In genomic region chr6:124054034-124054433, GRCh38 we compare ENCODE assay signal across 32 cellular contexts.
DNase-seq lines count a peak whose midpoint lies in the region; ATAC-seq and TF ChIP-seq lines count a peak whose summit lies in the region.
"Had no signal": no experiment of that assay in that cellular context is flagged by ENCODE, and none has a peak within 500 bp of the region (broad histone marks: within the 10 kb centered on the region; RNA-seq: fewer than 3 reads in every experiment).

No MANE protein-coding gene starts in this region.

- no peak for ATAC-seq in activated T-cell treated with anti-CD3 and anti-CD28 coated beads, Interleukin-2, amount 50 U/mL, for 72 hours (replicated peaks in 1 of 2)
- ATAC-seq in HG02798 (IDR thresholded peaks at IDR 0.05; ENCODE audit: poor library complexity, unreplicated experiment) (peak; percentile 49), HG03469 (IDR thresholded peaks at IDR 0.05; ENCODE audit: unreplicated experiment) (no peak)
- ATAC-seq in stimulated activated naive B cell treated with anti-CD40 and anti-IgM and Interleukin-4, amounts not matched to agents 10 μg/mL and 1 μg/mL and 100 μg/mL, for 72 hours (replicated peaks), result peak; percentile 23 to 48
- ATAC-seq: effector memory CD8-positive, alpha-beta T cell; gastroesophageal sphincter; stimulated activated effector memory CD8-positive, alpha-beta T cell treated with anti-CD3 and anti-CD28 coated beads, Interleukin-12 subunit alpha, Interleukin-12 subunit beta, amount 100 ng/mL, for 72 hours had no signal

- no peaks in the 10 kb centered on the region for H3K9me3 ChIP-seq in MM.1S (replicated peaks; ENCODE audit: insufficient read depth, low read length)
- H3K9me3 ChIP-seq: adrenal gland, BLaER1, colonic mucosa, gastroesophageal sphincter, suprapubic skin had no signal

- H3K27me3 Mint-ChIP-seq in activated T-cell treated with anti-CD3 and anti-CD28 coated beads, Interleukin-2, amount 50 U/mL, for 72 hours (ENCODE audit: low read depth), result no peaks in the 10 kb centered on the region
- no peaks in the 10 kb centered on the region for H3K27me3 Mint-ChIP-seq in stimulated activated naive B cell treated with anti-CD40 and anti-IgM and Interleukin-4, amounts not matched to agents 10 μg/mL and 1 μg/mL and 100 μg/mL, for 72 hours
- H3K27me3 Mint-ChIP-seq: activated CD4-positive, alpha-beta T cell treated with anti-CD3 and anti-CD28 coated beads, Interleukin-2, amount 10 ng/mL, durations not matched to agents 7 days and 5 days; effector memory CD8-positive, alpha-beta T cell; progenitor cell of endocrine pancreas had no signal

- peak overlapping the region; percentile 4; the same call in 1 of the 2 replicates for H3K4me2 ChIP-seq in MM.1S (ENCODE audit: low read depth, low read length)
- H3K4me2 ChIP-seq: BLaER1 had no signal

- DNase-seq in activated T-cell treated with anti-CD3 and anti-CD28 coated beads, Interleukin-2, amount 50 U/mL, for 72 hours, result no peak
- DNase-seq in activated T-cell treated with anti-CD3 and anti-CD28 coated beads, Interleukin-2, amount 50 U/mL, for 1 hour, result no peak
- DNase-seq in MM.1S, result peak; percentile 47
- no peak for DNase-seq in stimulated activated naive B cell treated with anti-CD40 and anti-IgM and Interleukin-4, amounts not matched to agents 10 μg/mL and 1 μg/mL and 100 μg/mL, for 72 hours
- no peak for DNase-seq in NCI-H510A treated with DMSO at 0.1 percent for 48 hours (lab: John Stamatoyannopoulos, UW)
- no peak for DNase-seq in amniotic stem cell (lab: John Stamatoyannopoulos, UW)
- DNase-seq: activated CD4-positive, alpha-beta T cell treated with anti-CD3 and anti-CD28 coated beads, Interleukin-2, amount 10 ng/mL, durations not matched to agents 7 days and 5 days; activated CD8-positive, alpha-beta memory T cell treated with anti-CD3 and anti-CD28 coated beads, Interleukin-2, amount 50 U/mL, for 4 hours; activated gamma-delta T cell treated with Interleukin-2 at 50 U/mL for 16 hours; adrenal gland; colonic mucosa; COR-L47; DND-41; effector memory CD8-positive, alpha-beta T cell; HFFc6; hypothalamus; islet precursor cell; Karpas-422; NCI-H1048; NCI-H2029 treated with DMSO at 0.1 percent for 48 hours; NCI-H446; nephron progenitor cell; stimulated activated CD4-positive, alpha-beta T cell treated with anti-CD3 and anti-CD28 coated beads, Interleukin-1b, Interleukin-23, amount 100 ng/mL, for 48 hours had no signal

- no peaks in the 10 kb centered on the region for H3K36me3 Mint-ChIP-seq in activated T-cell treated with anti-CD3 and anti-CD28 coated beads, Interleukin-2, amount 50 U/mL, for 72 hours (ENCODE audit: insufficient read depth in 2 of 2)
- H3K36me3 Mint-ChIP-seq in stimulated activated naive B cell treated with anti-CD40 and anti-IgM and Interleukin-4, amounts not matched to agents 10 μg/mL and 1 μg/mL and 100 μg/mL, for 72 hours, result no peaks in the 10 kb centered on the region
- H3K36me3 Mint-ChIP-seq: stimulated activated effector memory CD8-positive, alpha-beta T cell treated with anti-CD3 and anti-CD28 coated beads, Interleukin-12 subunit alpha, Interleukin-12 subunit beta, amount 100 ng/mL, for 72 hours had no signal

- TF ChIP-seq CTCF in MM.1S (IDR thresholded peaks at IDR 0.05; ENCODE audit: low read length), result no peak

- no peaks in the 10 kb centered on the region for H4K20me1 ChIP-seq in MM.1S (ENCODE audit: insufficient read depth, low read length)
- H4K20me1 ChIP-seq: BLaER1 had no signal

- peaks cover 6% of the 10 kb centered on the region for H3K4me1 Mint-ChIP-seq in activated T-cell treated with anti-CD3 and anti-CD28 coated beads, Interleukin-2, amount 50 U/mL, for 72 hours (ENCODE audit: low read depth)
- no peaks in the 10 kb centered on the region for H3K4me1 Mint-ChIP-seq in stimulated activated naive B cell treated with anti-CD40 and anti-IgM and Interleukin-4, amounts not matched to agents 10 μg/mL and 1 μg/mL and 100 μg/mL, for 72 hours
- H3K4me1 Mint-ChIP-seq: activated CD4-positive, alpha-beta T cell treated with anti-CD3 and anti-CD28 coated beads, Interleukin-2, amount 10 ng/mL, durations not matched to agents 7 days and 5 days; stimulated activated effector memory CD8-positive, alpha-beta T cell treated with anti-CD3 and anti-CD28 coated beads, Interleukin-12 subunit alpha, Interleukin-12 subunit beta, amount 100 ng/mL, for 72 hours had no signal

- H3K4me1 ChIP-seq in MM.1S (ENCODE audit: low read length), result 0 out of 2 replicates have a peak, but pooled peaks cover 6% of the 10 kb centered on the region
- H3K4me1 ChIP-seq: adrenal gland, BLaER1, colonic mucosa, suprapubic skin had no signal

- no peaks in the 10 kb centered on the region for H3K79me2 ChIP-seq in MM.1S (ENCODE audit: low read length)

- no peaks in the 10 kb centered on the region for H3K27me3 ChIP-seq in MM.1S (replicated peaks; ENCODE audit: insufficient read depth, low read length)
- H3K27me3 ChIP-seq: adrenal gland, BLaER1, colonic mucosa, gastroesophageal sphincter, suprapubic skin had no signal

- no peaks in the 10 kb centered on the region for H3K9me2 ChIP-seq in MM.1S (replicated peaks; ENCODE audit: insufficient read depth, low read length)

- H3K4me3 ChIP-seq in MM.1S (ENCODE audit: low read length), result no peak overlapping the region
- H3K4me3 ChIP-seq: adrenal gland, BLaER1, colonic mucosa, gastroesophageal sphincter, SK-N-MC, suprapubic skin had no signal

- no peaks in the 10 kb centered on the region for H3K36me3 ChIP-seq in MM.1S (replicated peaks; ENCODE audit: insufficient read depth, low read length)
- H3K36me3 ChIP-seq: adrenal gland, BLaER1, colonic mucosa, gastroesophageal sphincter, suprapubic skin had no signal

- no peaks in the 10 kb centered on the region for H3F3A ChIP-seq in MM.1S (ENCODE audit: insufficient read depth, low read length)

- H3K9me3 Mint-ChIP-seq in activated T-cell treated with anti-CD3 and anti-CD28 coated beads, Interleukin-2, amount 50 U/mL, for 72 hours, result peaks cover 2 to 3% of the 10 kb centered on the region in 2 donors
- peaks cover 0 to 4% of the 10 kb centered on the region in 2 donors for H3K9me3 Mint-ChIP-seq in stimulated activated naive B cell treated with anti-CD40 and anti-IgM and Interleukin-4, amounts not matched to agents 10 μg/mL and 1 μg/mL and 100 μg/mL, for 72 hours
- H3K9me3 Mint-ChIP-seq: activated CD4-positive, alpha-beta T cell treated with anti-CD3 and anti-CD28 coated beads, Interleukin-2, amount 10 ng/mL, durations not matched to agents 7 days and 5 days; nephron progenitor cell had no signal

- no peak overlapping the region for H3K9ac ChIP-seq in MM.1S (ENCODE audit: low read length)
- H3K9ac ChIP-seq: BLaER1 had no signal

- H2AFZ ChIP-seq in MM.1S (ENCODE audit: low read length), result 0 out of 2 replicates have a peak overlapping the region, but pooled peaks have one; percentile 24

- no peak overlapping the region for H3K4me3 Mint-ChIP-seq in activated T-cell treated with anti-CD3 and anti-CD28 coated beads, Interleukin-2, amount 50 U/mL, for 72 hours
- no peak overlapping the region for H3K4me3 Mint-ChIP-seq in stimulated activated naive B cell treated with anti-CD40 and anti-IgM and Interleukin-4, amounts not matched to agents 10 μg/mL and 1 μg/mL and 100 μg/mL, for 72 hours
- H3K4me3 Mint-ChIP-seq: activated CD4-positive, alpha-beta T cell treated with anti-CD3 and anti-CD28 coated beads, Interleukin-2, amount 10 ng/mL, durations not matched to agents 7 days and 5 days; effector memory CD8-positive, alpha-beta T cell; HFFc6; nephron progenitor cell; stimulated activated effector memory CD8-positive, alpha-beta T cell treated with anti-CD3 and anti-CD28 coated beads, Interleukin-12 subunit alpha, Interleukin-12 subunit beta, amount 100 ng/mL, for 72 hours had no signal

- H3K27ac ChIP-seq in MM.1S (ENCODE audit: low read length), result no peak overlapping the region
- H3K27ac ChIP-seq: adrenal gland, BLaER1, colonic mucosa, gastroesophageal sphincter, SK-N-MC, suprapubic skin, VCaP had no signal

- H3K27ac Mint-ChIP-seq in activated T-cell treated with anti-CD3 and anti-CD28 coated beads, Interleukin-2, amount 50 U/mL, for 72 hours, result peak overlapping the region; percentile 58
- no peak overlapping the region for H3K27ac Mint-ChIP-seq in stimulated activated naive B cell treated with anti-CD40 and anti-IgM and Interleukin-4, amounts not matched to agents 10 μg/mL and 1 μg/mL and 100 μg/mL, for 72 hours
- H3K27ac Mint-ChIP-seq: activated CD4-positive, alpha-beta T cell treated with anti-CD3 and anti-CD28 coated beads, Interleukin-2, amount 10 ng/mL, durations not matched to agents 7 days and 5 days; effector memory CD8-positive, alpha-beta T cell; HFFc6; stimulated activated effector memory CD8-positive, alpha-beta T cell treated with anti-CD3 and anti-CD28 coated beads, Interleukin-12 subunit alpha, Interleukin-12 subunit beta, amount 100 ng/mL, for 72 hours had no signal

Comparison
In these comparisons a context has a peak if more than half of its experiments do, and no peak if none do; other contexts are left out.
1. ATAC-seq: peak in HG02798 (single experiment) and stimulated activated naive B cell treated with anti-CD40 and anti-IgM and Interleukin-4, amounts not matched to agents 10 μg/mL and 1 μg/mL and 100 μg/mL, for 72 hours (2 of 2); none in activated T-cell treated with anti-CD3 and anti-CD28 coated beads, Interleukin-2, amount 50 U/mL, for 72 hours (0 of 2) and HG03469 (single experiment).